15 cellular contexts compared by ENCODE assay signal in the genomic region with DNA sequence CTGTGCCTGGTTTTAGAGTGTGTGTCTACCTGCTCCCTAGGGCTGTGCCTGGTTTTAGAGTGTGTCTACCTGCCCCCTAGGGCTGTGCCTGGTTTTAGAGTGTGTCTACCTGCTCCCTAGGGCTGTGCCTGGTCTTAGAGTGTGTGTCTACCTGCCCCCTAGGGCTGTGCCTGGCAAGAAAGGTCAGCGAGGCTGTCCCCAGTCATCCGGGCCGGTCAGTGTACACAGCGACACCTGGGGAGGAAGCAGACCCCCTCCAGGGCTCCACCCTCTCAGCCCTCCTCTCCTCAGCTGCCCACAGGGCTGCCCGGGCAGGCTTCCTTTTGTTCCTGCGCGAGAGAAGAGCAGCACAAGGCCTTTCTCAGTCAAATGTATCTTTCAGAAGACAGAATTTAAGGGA. TPM values are rescaled to one million over a fixed set of nuclear protein-coding genes. Genes with fewer than 3 reads are reported as not detected.
DNase-seq lines count a peak whose midpoint lies in the region; ATAC-seq and TF ChIP-seq lines count a peak whose summit lies in the region.
"Had no signal": no experiment of that assay in that cellular context is flagged by ENCODE, and none has a peak within 500 bp of the region (broad histone marks: within the 10 kb centered on the region; RNA-seq: fewer than 3 reads in every experiment).

No MANE protein-coding gene starts in this region.

- H3K36me3 ChIP-seq in left ventricle myocardium inferior: no peaks in the 10 kb centered on the region
- H3K36me3 ChIP-seq in muscle layer of duodenum (ENCODE audit: control insufficient read depth in 1 of 2, insufficient read depth in 2 of 2, low read length in 2 of 2): no peaks in the 10 kb centered on the region
- H3K36me3 ChIP-seq in HAP-1 (replicated peaks): peaks cover 8% of the 10 kb centered on the region
- H3K36me3 ChIP-seq: ascending aorta had no signal

- H3K27me3 Mint-ChIP-seq in endothelial cell (ENCODE audit: unreplicated experiment): peaks cover 11% of the 10 kb centered on the region

- no peak for ATAC-seq in Right ventricle myocardium inferior
- ATAC-seq: activated T-cell treated with anti-CD3 and anti-CD28 coated beads, Interleukin-2, amount 50 U/mL, for 72 hours had no signal

- no peak for DNase-seq in left ventricle myocardium inferior
- no peak for DNase-seq in Right ventricle myocardium inferior (ENCODE audit: missing footprints)
- DNase-seq in endothelial cell (ENCODE audit: low spot score): no peak
- no peak for DNase-seq in DMS 273 (lab: John Stamatoyannopoulos, UW; ENCODE audit: unreplicated experiment)
- no peak for DNase-seq in NCI-H510A (lab: John Stamatoyannopoulos, UW)
- no peak for DNase-seq in activated CD4-positive, alpha-beta T cell treated with anti-CD3 and anti-CD28 coated beads, Interleukin-2, amount 50 U/mL, for 4 hours
- no peak for DNase-seq in HAP-1 (ENCODE audit: low spot score in 2 of 2)
- DNase-seq: activated T-cell treated with anti-CD3 and anti-CD28 coated beads, Interleukin-2, amount 50 U/mL, for 72 hours; NCI-H1105 treated with DMSO at 0.1 percent for 48 hours; stimulated activated CD4-positive, alpha-beta T cell treated with anti-CD3 and anti-CD28 coated beads, Interleukin-12 subunit alpha, Interleukin-12 subunit beta, amount 100 ng/mL, for 4 hours had no signal

- H3K27ac ChIP-seq in left ventricle myocardium inferior (replicated peaks) (peak overlapping the region; percentile 92), muscle layer of duodenum (ENCODE audit: low read length) (peak overlapping the region; percentile 77)
- H3K27ac ChIP-seq: SK-N-MC had no signal

- intact Hi-C loops in left ventricle myocardium inferior (cut with micrococcal nuclease): loop anchor here (5.0 kb wide), 1 partner anchor 109 kb away; no protein-coding TSS in a partner anchor
- intact Hi-C loops in Right ventricle myocardium inferior (cut with DNase I): loop anchor here (2.0 to 10.0 kb wide), 2 partner anchors 125 to 227 kb away; partner anchors contain the start of genes EXD3 and NOXA1

- H3K27me3 ChIP-seq in left ventricle myocardium inferior (ENCODE audit: low read depth): peaks cover 62% of the 10 kb centered on the region
- H3K27me3 ChIP-seq in muscle layer of duodenum (ENCODE audit: low read depth, low read length): peaks cover 38% of the 10 kb centered on the region
- H3K27me3 ChIP-seq in HAP-1 (ENCODE audit: low read depth): no peaks in the 10 kb centered on the region

- peaks cover 18% of the 10 kb centered on the region for H3K36me3 Mint-ChIP-seq in endothelial cell (ENCODE audit: low read depth, unreplicated experiment)

- in situ Hi-C loops in HAP-1 (cut with MboI; ENCODE audit: low sequenced_read_pairs): no loop called here

- H3K4me1 ChIP-seq in left ventricle myocardium inferior: peaks cover 77% of the 10 kb centered on the region
- peaks cover 0 to 36% of the 10 kb centered on the region in 2 donors for H3K4me1 ChIP-seq in muscle layer of duodenum (ENCODE audit: control insufficient read depth in 1 of 2, insufficient read depth in 2 of 2, low read length in 2 of 2)
- peaks cover 15% of the 10 kb centered on the region for H3K4me1 ChIP-seq in HAP-1

- no peaks in the 10 kb centered on the region for H3K9me3 Mint-ChIP-seq in endothelial cell (ENCODE audit: unreplicated experiment)
- H3K9me3 Mint-ChIP-seq: activated T-cell treated with anti-CD3 and anti-CD28 coated beads, Interleukin-2, amount 50 U/mL, for 72 hours had no signal

- peaks cover 31% of the 10 kb centered on the region for H3K4me1 Mint-ChIP-seq in endothelial cell (ENCODE audit: unreplicated experiment)

- H3K9me3 ChIP-seq in left ventricle myocardium inferior (replicated peaks): peaks cover 6% of the 10 kb centered on the region
- H3K9me3 ChIP-seq in muscle layer of duodenum (ENCODE audit: control insufficient read depth in 1 of 2, low read length in 2 of 2): no peaks in the 10 kb centered on the region
- no peaks in the 10 kb centered on the region for H3K9me3 ChIP-seq in HAP-1
- H3K9me3 ChIP-seq: ascending aorta had no signal

- H3K4me3 Mint-ChIP-seq in endothelial cell (ENCODE audit: unreplicated experiment): peak overlapping the region; percentile 99

- H3K27ac Mint-ChIP-seq in endothelial cell (ENCODE audit: unreplicated experiment): no peak overlapping the region
- H3K27ac Mint-ChIP-seq: activated T-cell treated with anti-CD3 and anti-CD28 coated beads, Interleukin-2, amount 50 U/mL, for 72 hours had no signal

- TF ChIP-seq CTCF in left ventricle myocardium inferior (IDR thresholded peaks at IDR 0.05; ENCODE audit: borderline replicate concordance): no peak
- TF ChIP-seq CTCF in endothelial cell (IDR thresholded peaks at IDR 0.05; ENCODE audit: unreplicated experiment): no peak

- H3K4me3 ChIP-seq in left ventricle myocardium inferior (peak overlapping the region; percentile 80), muscle layer of duodenum (ENCODE audit: low read depth in 1 of 2, low read length in 2 of 2) (no peak overlapping the region), HAP-1 (no peak overlapping the region)
- H3K4me3 ChIP-seq: ascending aorta, SK-N-MC had no signal

RNA-seq across cellular contexts. Expression of gene NRARP, which starts 4.1 kb away (rescaled TPM):
- total RNA-seq in left ventricle myocardium inferior: 5.1 TPM
- total RNA-seq in Right ventricle myocardium inferior: 4.7 TPM
- total RNA-seq in endothelial cell (ENCODE audit: unreplicated experiment): 170 TPM

RNA-seq across cellular contexts. Expression of gene TOR4A, which starts 20.4 kb away (rescaled TPM):
- total RNA-seq in left ventricle myocardium inferior (16.3 TPM), Right ventricle myocardium inferior (16.5 TPM), endothelial cell (ENCODE audit: unreplicated experiment) (37.7 TPM)

RNA-seq across cellular contexts. Expression of gene NELFB, which starts 42.8 kb away (rescaled TPM):
- total RNA-seq in left ventricle myocardium inferior (35.2 TPM), Right ventricle myocardium inferior (37.9 TPM), endothelial cell (ENCODE audit: unreplicated experiment) (65.6 TPM)

RNA-seq across cellular contexts. Expression of gene STPG3, which starts 46.9 kb away (rescaled TPM):
- total RNA-seq in left ventricle myocardium inferior: 0.58 TPM
- 1.4 TPM for total RNA-seq in Right ventricle myocardium inferior
- total RNA-seq in endothelial cell (ENCODE audit: unreplicated experiment): not detected
- total RNA-seq: ascending aorta, myocyte, urinary bladder had no signal

RNA-seq across cellular contexts. Expression of gene TUBB4B, which starts 56.9 kb away (rescaled TPM):
- total RNA-seq in left ventricle myocardium inferior (463 TPM), Right ventricle myocardium inferior (620 TPM), endothelial cell (ENCODE audit: unreplicated experiment) (134 TPM)

Comparison
In these comparisons a context has a peak if more than half of its experiments do, and no peak if none do; other contexts are left out.
1. RNA of gene NRARP, which starts 4.1 kb away (total RNA-seq): 170 TPM in endothelial cell (single experiment); 5.1 TPM in left ventricle myocardium inferior (single experiment) and 4.7 TPM in Right ventricle myocardium inferior (single experiment); every median in the first group is over 10 times any median in the second.